In genomic region chr7:155871211-155871610, GRCh38 we compare ENCODE assay signal across 28 cellular contexts. TPM values are rescaled to one million over a fixed set of nuclear protein-coding genes. Genes with fewer than 3 reads are reported as not detected.
"Had no signal": no experiment of that assay in that cellular context is flagged by ENCODE, and none has a peak within 500 bp of the region (broad histone marks: within the 10 kb centered on the region; RNA-seq: fewer than 3 reads in every experiment).

No MANE protein-coding gene starts in this region.

- ATAC-seq: activated CD8-positive, alpha-beta T cell treated with anti-CD3 and anti-CD28 coated beads for 36 hours; K562 had no signal

- DNase-seq: activated CD4-positive, alpha-beta T cell treated with anti-CD3 and anti-CD28 coated beads, Interleukin-2, amount 10 ng/mL, durations not matched to agents 24 days and 14 days; activated CD4-positive, alpha-beta T cell treated with anti-CD3 and anti-CD28 coated beads, Interleukin-2, amount 50 U/mL, for 4 hours; activated CD8-positive, alpha-beta T cell treated with anti-CD3 and anti-CD28 coated beads for 36 hours; activated gamma-delta T cell; activated naive CD4-positive, alpha-beta T cell treated with Interleukin-2 at 50 U/mL for 16 hours; activated naive CD8-positive, alpha-beta T cell treated with anti-CD3 and anti-CD28 coated beads, Interleukin-2, amount 10 ng/mL, durations not matched to agents 7 days and 5 days; activated T-cell treated with anti-CD3 and anti-CD28 coated beads, Interleukin-2, amount 50 U/mL, for 24 hours; amygdala; NCI-H1105; NCI-H1417 treated with DMSO at 0.1 percent for 48 hours; NCI-H1930; NCI-H2081 treated with DMSO at 0.1 percent for 48 hours; NCI-H226; NCI-H446 treated with DMSO at 0.1 percent for 48 hours; NCI-H524; SHP77; SJCRH30; T1000 had no signal

- H3K4me3 ChIP-seq: ascending aorta, cardiac muscle cell, K562, SJCRH30, SK-N-MC had no signal

- H3K9me3 Mint-ChIP-seq: activated CD4-positive, alpha-beta T cell treated with anti-CD3 and anti-CD28 coated beads, Interleukin-2, amount 10 ng/mL, durations not matched to agents 24 days and 14 days; activated CD8-positive, alpha-beta T cell treated with anti-CD3 and anti-CD28 coated beads for 36 hours; activated naive CD4-positive, alpha-beta T cell treated with anti-CD3 and anti-CD28 coated beads, Interleukin-2, amount 50 U/mL, for 24 hours; activated T-cell treated with anti-CD3 and anti-CD28 coated beads, Interleukin-2, amount 50 U/mL, for 24 hours; activated T-helper 2 cell treated with anti-CD3 and anti-CD28 coated beads, Interferon-gamma antibody, Interleukin-2, Interleukin-4, amounts not matched to agents 10 μg/mL and 5 μg/mL and 100 μg/mL, durations not matched to agents 14 hours and 24 hours and 36 hours; central memory CD8-positive, alpha-beta T cell had no signal

- H3K4me3 Mint-ChIP-seq: activated CD4-positive, alpha-beta T cell treated with anti-CD3 and anti-CD28 coated beads, Interleukin-2, amount 10 ng/mL, durations not matched to agents 24 days and 14 days; activated CD8-positive, alpha-beta T cell treated with anti-CD3 and anti-CD28 coated beads for 36 hours; activated naive CD4-positive, alpha-beta T cell treated with anti-CD3 and anti-CD28 coated beads, Interleukin-2, amount 50 U/mL, for 24 hours; activated naive CD8-positive, alpha-beta T cell treated with anti-CD3 and anti-CD28 coated beads, Interleukin-2, amount 10 ng/mL, durations not matched to agents 7 days and 5 days; activated T-cell treated with anti-CD3 and anti-CD28 coated beads, Interleukin-2, amount 50 U/mL, for 24 hours; central memory CD8-positive, alpha-beta T cell had no signal

- H3K4me1 Mint-ChIP-seq: activated CD4-positive, alpha-beta T cell treated with anti-CD3 and anti-CD28 coated beads, Interleukin-2, amount 10 ng/mL, durations not matched to agents 24 days and 14 days; activated naive CD4-positive, alpha-beta T cell treated with anti-CD3 and anti-CD28 coated beads, Interleukin-2, amount 50 U/mL, for 24 hours; activated naive CD8-positive, alpha-beta T cell treated with anti-CD3 and anti-CD28 coated beads, Interleukin-2, amount 10 ng/mL, durations not matched to agents 7 days and 5 days; central memory CD8-positive, alpha-beta T cell had no signal

- H3K27me3 Mint-ChIP-seq: activated CD8-positive, alpha-beta T cell treated with anti-CD3 and anti-CD28 coated beads for 36 hours had no signal

- H3K36me3 ChIP-seq: ascending aorta, cardiac muscle cell, SJCRH30 had no signal

- H3K27ac Mint-ChIP-seq: activated CD4-positive, alpha-beta T cell treated with anti-CD3 and anti-CD28 coated beads, Interleukin-2, amount 10 ng/mL, durations not matched to agents 24 days and 14 days; activated CD8-positive, alpha-beta T cell treated with anti-CD3 and anti-CD28 coated beads for 36 hours; activated naive CD4-positive, alpha-beta T cell treated with anti-CD3 and anti-CD28 coated beads, Interleukin-2, amount 50 U/mL, for 24 hours; activated naive CD8-positive, alpha-beta T cell treated with anti-CD3 and anti-CD28 coated beads, Interleukin-2, amount 10 ng/mL, durations not matched to agents 7 days and 5 days; activated T-cell treated with anti-CD3 and anti-CD28 coated beads, Interleukin-2, amount 50 U/mL, for 24 hours; activated T-helper 2 cell treated with anti-CD3 and anti-CD28 coated beads, Interferon-gamma antibody, Interleukin-2, Interleukin-4, amounts not matched to agents 10 μg/mL and 5 μg/mL and 100 μg/mL, durations not matched to agents 14 hours and 24 hours and 36 hours had no signal

- H3K4me1 ChIP-seq: ascending aorta, SJCRH30 had no signal

- H3K9me3 ChIP-seq: ascending aorta, SJCRH30 had no signal

- H3K27ac ChIP-seq: ascending aorta, cardiac muscle cell, SJCRH30, SK-N-MC had no signal

- H3K36me3 Mint-ChIP-seq: activated naive CD4-positive, alpha-beta T cell treated with anti-CD3 and anti-CD28 coated beads, Interleukin-2, amount 50 U/mL, for 24 hours; activated naive CD8-positive, alpha-beta T cell treated with anti-CD3 and anti-CD28 coated beads, Interleukin-2, amount 10 ng/mL, durations not matched to agents 7 days and 5 days had no signal

- H3K27me3 ChIP-seq: ascending aorta, cardiac muscle cell had no signal

RNA-seq across cellular contexts. Expression of gene SHH, which starts 58.9 kb away (rescaled TPM):
- total RNA-seq: activated CD4-positive, alpha-beta T cell treated with anti-CD3 and anti-CD28 coated beads, Interleukin-2, amount 10 ng/mL, durations not matched to agents 24 days and 14 days; activated CD8-positive, alpha-beta T cell treated with anti-CD3 and anti-CD28 coated beads for 36 hours; activated naive CD8-positive, alpha-beta T cell treated with anti-CD3 and anti-CD28 coated beads, Interleukin-2, amount 10 ng/mL, durations not matched to agents 7 days and 5 days; cardiac muscle cell; M059J; RPMI7951; SJCRH30; T-helper 1 cell treated with Interleukin-12 subunit alpha and Interleukin-12 subunit beta and Interleukin-4 antibody, amounts not matched to agents 30 ng/mL and 1 ng/mL, for 36 hours had no signal
- polyA plus RNA-seq: cardiac muscle cell, K562 had no signal
